In genomic region chr12:4267904-4268548, GRCh38 we compare ENCODE assay signal across 10 cellular contexts. TPM values are rescaled to one million over a fixed set of nuclear protein-coding genes. Genes with fewer than 3 reads are reported as not detected.
DNase-seq lines count a peak whose midpoint lies in the region; ATAC-seq, FAIRE-seq and TF ChIP-seq lines count a peak whose summit lies in the region.
"Had no signal": no experiment of that assay in that cellular context is flagged by ENCODE, and none has a peak within 500 bp of the region (broad histone marks: within the 10 kb centered on the region; RNA-seq: fewer than 3 reads in every experiment).

No MANE protein-coding gene starts in this region.

- peaks cover 17 to 66% of the 10 kb centered on the region in 2 experiments for H3K27me3 ChIP-seq in HepG2 (ENCODE audit: control insufficient read depth in 1 of 2, insufficient read depth in 2 of 2, low read length in 2 of 2)
- peaks cover 0 to 59% of the 10 kb centered on the region in 2 donors for H3K27me3 ChIP-seq in right lobe of liver
- peaks cover 30% of the 10 kb centered on the region for H3K27me3 ChIP-seq in adrenal gland
- no peaks in the 10 kb centered on the region for H3K27me3 ChIP-seq in muscle layer of duodenum (ENCODE audit: low read depth, low read length)

- in situ Hi-C loops in HepG2 (cut with HindIII; ENCODE audit: extremely low pct_ligation_motif_present, low pct_unique_long_range_greater_than_20kb), result no loop called here
- in situ Hi-C loops in GM13977 (cut with MboI; ENCODE audit: low pct_unique_long_range_greater_than_20kb, low sequenced_read_pairs, unreplicated experiment), result no loop called here

- ATAC-seq in HepG2 (no peak), right lobe of liver (no peak), GM21360 (IDR thresholded peaks at IDR 0.05; ENCODE audit: unreplicated experiment) (no peak)
- ATAC-seq: Panc1 had no signal

- H3K27ac ChIP-seq in HepG2 (ENCODE audit: extremely low read length, insufficient read depth, low read length) (no peak overlapping the region), right lobe of liver (no peak overlapping the region), adrenal gland (peak overlapping the region in 3 of 5 donors; percentile 53 to 90 (median 78)), muscle layer of duodenum (ENCODE audit: low read length) (peak overlapping the region; percentile 93)

- WGBS in HepG2 (ENCODE audit: low lambda C conversion rate), result 0% methylated on average over 1 of the region's 1 CpG
- WGBS in right lobe of liver (ENCODE audit: insufficient coverage, low coverage, low lambda C conversion rate, missing lambda C conversion rate), result 3% methylated on average over 1 of the region's 1 CpG
- WGBS in adrenal gland, 4 donors, result 17 to 27% (median 21%) methylated on average over 1 of the region's 1 CpG

- BruUV-seq in HepG2 (replicated peaks; lab: Mats Ljungman, UMichigan), result no TSS peak

- TF ChIP-seq EP300 in HepG2 (IDR thresholded peaks at IDR 0.05; ENCODE audit: low read depth in 2 of 2, low read length in 2 of 2), result no peak
- no peak for TF ChIP-seq EP300 in HepG2 (CRISPR knock-in tag; IDR thresholded peaks at IDR 0.05; ENCODE audit: borderline replicate concordance)

- FAIRE-seq in HepG2 (lab: Jason Lieb, UNC), result no peak

- CTCF ChIA-PET in HepG2 (lab: Yijun Ruan, JAX; ENCODE audit: low intra/inter-chr PET ratio, low total read pairs), result no interaction called here

- TF ChIP-seq CTCF in HepG2 (CRISPR knock-in tag; IDR thresholded peaks at IDR 0.05), result no peak
- no peak for TF ChIP-seq CTCF in right lobe of liver (IDR thresholded peaks at IDR 0.05)
- no peak for TF ChIP-seq CTCF in adrenal gland (IDR thresholded peaks at IDR 0.05)
- no peak for TF ChIP-seq CTCF in GM13977 (IDR thresholded peaks at IDR 0.05; ENCODE audit: extremely low read depth, insufficient read depth, missing control alignments)

- DNase-seq in HepG2 (ENCODE audit: low spot score), result no peak
- DNase-seq in right lobe of liver, result no peak
- no peak for DNase-seq in adrenal gland
- no peak for DNase-seq in Kasumi-1 (lab: John Stamatoyannopoulos, UW)
- no peak for DNase-seq in GM13977 (ENCODE audit: low spot score)
- no peak for DNase-seq in EL
- DNase-seq: midbrain had no signal

- POLR2A ChIA-PET in HepG2 (lab: Yijun Ruan, JAX), result no interaction called here

- H4K20me1 ChIP-seq in HepG2 (ENCODE audit: insufficient read depth, low read length), result no peaks in the 10 kb centered on the region

- intact Hi-C loops in HepG2 (cut with micrococcal nuclease; ENCODE audit: unreplicated experiment), result no loop called here
- intact Hi-C loops in right lobe of liver (cut with DNase I), result no loop called here
- intact Hi-C loops in adrenal gland (cut with DNase I), result no loop called here

- H3K9me3 ChIP-seq in HepG2 (ENCODE audit: low read length) (no peaks in the 10 kb centered on the region), right lobe of liver (no peaks in the 10 kb centered on the region), adrenal gland (replicated peaks in 1 of 3) (no peaks in the 10 kb centered on the region), muscle layer of duodenum (ENCODE audit: control insufficient read depth in 1 of 2, low read length in 2 of 2) (no peaks in the 10 kb centered on the region)

- H3K4me3 ChIP-seq in HepG2 (replicated peaks in 1 of 3; ENCODE audit: insufficient read depth in 1 of 3, low read depth in 2 of 3, low read length in 3 of 3), result no peak overlapping the region
- no peak overlapping the region for H3K4me3 ChIP-seq in right lobe of liver
- H3K4me3 ChIP-seq in adrenal gland, result peak overlapping the region in 1 of 4 donors; percentile 85
- peak overlapping the region; percentile 67 to 84 for H3K4me3 ChIP-seq in muscle layer of duodenum (ENCODE audit: low read depth in 1 of 2, low read length in 2 of 2)

- H3K4me2 ChIP-seq in HepG2 (ENCODE audit: low read depth, low read length), result no peak overlapping the region

- H3K79me2 ChIP-seq in HepG2 (ENCODE audit: insufficient read depth, low read length), result no peaks in the 10 kb centered on the region

- TF ChIP-seq RAD21 in HepG2 (CRISPR knock-in tag; IDR thresholded peaks at IDR 0.05), result no peak

- H3K36me3 ChIP-seq in HepG2 (replicated peaks in 1 of 2; ENCODE audit: control insufficient read depth in 1 of 2, insufficient read depth in 2 of 2, low read length in 2 of 2), result no peaks in the 10 kb centered on the region
- no peaks in the 10 kb centered on the region for H3K36me3 ChIP-seq in right lobe of liver
- no peaks in the 10 kb centered on the region for H3K36me3 ChIP-seq in adrenal gland (replicated peaks in 1 of 2)
- H3K36me3 ChIP-seq in muscle layer of duodenum (ENCODE audit: control insufficient read depth in 1 of 2, insufficient read depth in 2 of 2, low read length in 2 of 2), result no peaks in the 10 kb centered on the region

- H2AFZ ChIP-seq in HepG2 (ENCODE audit: low read length), result no peak overlapping the region

- H3K4me1 ChIP-seq in HepG2 (ENCODE audit: insufficient read depth, low read length), result peaks cover 29% of the 10 kb centered on the region
- H3K4me1 ChIP-seq in right lobe of liver, result peaks cover 0 to 27% (median 0%) of the 10 kb centered on the region in 4 donors
- H3K4me1 ChIP-seq in adrenal gland (replicated peaks in 1 of 2), result peaks cover 10 to 25% of the 10 kb centered on the region in 2 donors
- H3K4me1 ChIP-seq in muscle layer of duodenum (ENCODE audit: control insufficient read depth in 1 of 2, insufficient read depth in 2 of 2, low read length in 2 of 2), result peaks cover 9% of the 10 kb centered on the region in 2 donors

- H3K9ac ChIP-seq in HepG2 (ENCODE audit: insufficient read depth, low read depth, low read length), result no peak overlapping the region

- TF ChIP-seq POLR2A in HepG2 (IDR thresholded peaks at IDR 0.05; ENCODE audit: insufficient read depth in 1 of 2, low read depth in 2 of 2, low read length in 2 of 2), result no peak
- TF ChIP-seq POLR2A in right lobe of liver (IDR thresholded peaks at IDR 0.05), result no peak
- TF ChIP-seq POLR2A in adrenal gland (IDR thresholded peaks at IDR 0.05), result no peak

RNA-seq across cellular contexts. Expression of gene CCND2, which starts 5.5 kb away (rescaled TPM):
- total RNA-seq in HepG2 (2016; rRNA removed; fragmentation: Illumina TruSeq; extraction: Trizol) (1.1 and 1.4 TPM in 2 replicates), right lobe of liver (1 to 10 TPM; 1.1 to 6.2 (median 1.5) TPM), adrenal gland (100 to 1,000 TPM; 213 to 428 (median 259) TPM)
- total RNA-seq in HepG2 (2016; cell fraction: cytosol; rRNA removed; fragmentation: Illumina TruSeq; extraction: Trizol; ENCODE audit: low read depth), result 0.09 and 0.20 TPM in 2 replicates
- 1.1 and 1.3 TPM in 2 replicates for total RNA-seq in HepG2 (2016; cell fraction: insoluble cytoplasmic fraction; rRNA removed; fragmentation: Illumina TruSeq; extraction: Trizol)
- total RNA-seq in HepG2 (2016; cell fraction: membrane; rRNA removed; fragmentation: Illumina TruSeq; extraction: Trizol), result 0.28 and 0.34 TPM in 2 replicates
- total RNA-seq in HepG2 (2016; cell fraction: nucleus; rRNA removed; fragmentation: Illumina TruSeq; extraction: Trizol), result 1.3 and 1.4 TPM in 2 replicates
- polyA plus RNA-seq in HepG2 (2011; rRNA removed) (0.61 and 0.90 TPM in 2 replicates), adrenal gland (10 to 100 TPM; 28.4 to 53.9 (median 47.4) TPM)
- polyA plus RNA-seq in HepG2 (2011; cell fraction: cytosol; rRNA removed), result 0.34 and 0.68 TPM in 2 replicates
- 1.3 and 1.6 TPM in 2 replicates for polyA plus RNA-seq in HepG2 (2011; cell fraction: nucleus; rRNA removed)
- 0.36 and 0.44 TPM in 2 replicates for polyA plus RNA-seq in HepG2 (2012)
- polyA plus RNA-seq in HepG2 (2016; cell fraction: cytosol; fragmentation: Illumina TruSeq; extraction: Trizol; ENCODE audit: low read depth), result 0.06 and 0.07 TPM in 2 replicates
- 0.34 and 0.55 TPM in 2 replicates for polyA plus RNA-seq in HepG2 (2016; cell fraction: insoluble cytoplasmic fraction; fragmentation: Illumina TruSeq; extraction: Trizol; ENCODE audit: low read depth)
- 0.05 and 0.07 TPM in 2 replicates for polyA plus RNA-seq in HepG2 (2016; cell fraction: membrane; fragmentation: Illumina TruSeq; extraction: Trizol; ENCODE audit: low read depth)
- 0.85 and 1.2 TPM in 2 replicates for polyA plus RNA-seq in HepG2 (2016; cell fraction: nucleus; fragmentation: Illumina TruSeq; extraction: Trizol; ENCODE audit: insufficient read depth, low read depth)
- polyA minus RNA-seq in HepG2 (2011; rRNA and poly(A)+ RNA removed; ENCODE audit: low replicate concordance), result 2.3 and 2.5 TPM in 2 replicates
- polyA minus RNA-seq in HepG2 (2011; cell fraction: cytosol; rRNA and poly(A)+ RNA removed), result 1.4 and 2.3 TPM in 2 replicates
- polyA minus RNA-seq in HepG2 (2011; cell fraction: nucleus; rRNA and poly(A)+ RNA removed), result 1.3 and 2.0 TPM in 2 replicates

RNA-seq across cellular contexts. Expression of gene TIGAR, which starts 53.0 kb away (rescaled TPM):
- total RNA-seq in HepG2 (2016; rRNA removed; fragmentation: Illumina TruSeq; extraction: Trizol) (21.8 and 41.3 TPM in 2 replicates), right lobe of liver (1 to 10 TPM; 4.0 to 9.1 (median 5.1) TPM), adrenal gland (10 to 100 TPM in 5 of 8 donors, 1 to 10 TPM in 3; 2.5 to 20.5 (median 11.9) TPM)
- total RNA-seq in HepG2 (2016; cell fraction: cytosol; rRNA removed; fragmentation: Illumina TruSeq; extraction: Trizol; ENCODE audit: low read depth), result 3.2 and 3.9 TPM in 2 replicates
- total RNA-seq in HepG2 (2016; cell fraction: insoluble cytoplasmic fraction; rRNA removed; fragmentation: Illumina TruSeq; extraction: Trizol), result 19.7 and 41.8 TPM in 2 replicates
- 7.2 and 8.4 TPM in 2 replicates for total RNA-seq in HepG2 (2016; cell fraction: membrane; rRNA removed; fragmentation: Illumina TruSeq; extraction: Trizol)
- total RNA-seq in HepG2 (2016; cell fraction: nucleus; rRNA removed; fragmentation: Illumina TruSeq; extraction: Trizol), result 8.8 and 9.1 TPM in 2 replicates
- polyA plus RNA-seq in HepG2 (2011; rRNA removed) (2.6 and 3.2 TPM in 2 replicates), adrenal gland (10 to 100 TPM in 1 of 3 donors, 1 to 10 TPM in 2; 2.5 to 28.2 (median 5.1) TPM)
- polyA plus RNA-seq in HepG2 (2011; cell fraction: cytosol; rRNA removed), result 1.2 and 2.6 TPM in 2 replicates
- 0.39 and 0.83 TPM in 2 replicates for polyA plus RNA-seq in HepG2 (2011; cell fraction: nucleus; rRNA removed)
- 3.9 and 5.6 TPM in 2 replicates for polyA plus RNA-seq in HepG2 (2012)
- 3.0 and 3.7 TPM in 2 replicates for polyA plus RNA-seq in HepG2 (2016; cell fraction: cytosol; fragmentation: Illumina TruSeq; extraction: Trizol; ENCODE audit: low read depth)
- polyA plus RNA-seq in HepG2 (2016; cell fraction: insoluble cytoplasmic fraction; fragmentation: Illumina TruSeq; extraction: Trizol; ENCODE audit: low read depth), result 43.8 and 46.1 TPM in 2 replicates
- 5.4 and 6.3 TPM in 2 replicates for polyA plus RNA-seq in HepG2 (2016; cell fraction: membrane; fragmentation: Illumina TruSeq; extraction: Trizol; ENCODE audit: low read depth)
- polyA plus RNA-seq in HepG2 (2016; cell fraction: nucleus; fragmentation: Illumina TruSeq; extraction: Trizol; ENCODE audit: insufficient read depth, low read depth), result 14.8 and 16.6 TPM in 2 replicates
- polyA minus RNA-seq in HepG2 (2011; rRNA and poly(A)+ RNA removed; ENCODE audit: low replicate concordance), result 0.30 and 1.3 TPM in 2 replicates
- 2.0 and 2.2 TPM in 2 replicates for polyA minus RNA-seq in HepG2 (2011; cell fraction: cytosol; rRNA and poly(A)+ RNA removed)
- 1.9 and 2.7 TPM in 2 replicates for polyA minus RNA-seq in HepG2 (2011; cell fraction: nucleus; rRNA and poly(A)+ RNA removed)

Comparison
In these comparisons a context has a peak if more than half of its experiments do, and no peak if none do; other contexts are left out.
1. H3K27ac ChIP-seq: peak in adrenal gland (3 of 5) and muscle layer of duodenum (single experiment); none in HepG2 (single experiment) and right lobe of liver (0 of 3).
2. H3K4me3 ChIP-seq: peak in muscle layer of duodenum (2 of 2); none in HepG2 (0 of 3) and right lobe of liver (0 of 3).
3. RNA of gene CCND2, which starts 5.5 kb away (total RNA-seq): 213 to 428 TPM in adrenal gland; 1.1 to 6.2 TPM in right lobe of liver and 0.09 to 1.4 TPM in HepG2; every median in the first group is over 10 times any median in the second.